1 cellular context compared by ENCODE assay signal in the genomic region with DNA sequence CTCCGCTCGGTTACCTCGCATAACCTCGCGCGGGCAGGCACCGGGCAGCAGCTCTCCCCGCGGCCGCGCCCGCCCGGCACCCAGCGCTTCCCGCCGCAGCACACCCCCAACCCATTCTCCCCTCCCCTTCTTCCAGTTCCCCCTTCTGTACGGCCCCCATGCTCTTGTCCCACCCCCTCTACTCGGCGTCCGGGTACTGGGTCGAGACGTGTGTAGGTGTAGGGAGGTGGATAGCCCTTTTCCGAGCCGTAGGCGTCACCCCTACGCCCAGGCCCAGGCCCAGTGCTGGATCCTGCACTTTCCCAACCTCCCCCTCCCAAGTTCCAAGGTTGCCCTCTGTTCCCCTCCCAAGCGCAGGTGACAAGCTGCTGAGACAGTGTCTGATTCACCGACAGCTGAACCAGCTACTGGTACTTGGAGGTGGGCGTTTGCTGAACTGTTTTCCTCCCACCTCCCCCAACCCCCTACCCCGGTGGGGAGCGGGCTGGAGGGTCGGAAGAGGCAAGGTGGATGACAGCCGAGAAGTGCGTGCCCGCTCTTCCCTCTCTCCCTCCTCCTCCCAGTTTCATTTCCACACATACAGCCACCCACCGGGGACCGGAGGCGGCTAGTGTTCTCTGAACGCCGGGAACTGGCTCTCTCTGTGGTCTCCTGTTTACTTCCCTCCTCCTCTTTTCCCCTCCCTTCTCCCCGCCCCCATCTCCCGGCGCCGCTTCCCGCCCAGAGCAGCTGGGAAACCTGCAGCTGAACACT.
TF ChIP-seq lines count a peak whose summit lies in the region.

No MANE protein-coding gene starts in this region.

TF ChIP-seq in A549, 52 proteins besides CTCF, POLR2A, EP300 and RAD21 (continued from another document):
- TF ChIP-seq, protein P1, sequence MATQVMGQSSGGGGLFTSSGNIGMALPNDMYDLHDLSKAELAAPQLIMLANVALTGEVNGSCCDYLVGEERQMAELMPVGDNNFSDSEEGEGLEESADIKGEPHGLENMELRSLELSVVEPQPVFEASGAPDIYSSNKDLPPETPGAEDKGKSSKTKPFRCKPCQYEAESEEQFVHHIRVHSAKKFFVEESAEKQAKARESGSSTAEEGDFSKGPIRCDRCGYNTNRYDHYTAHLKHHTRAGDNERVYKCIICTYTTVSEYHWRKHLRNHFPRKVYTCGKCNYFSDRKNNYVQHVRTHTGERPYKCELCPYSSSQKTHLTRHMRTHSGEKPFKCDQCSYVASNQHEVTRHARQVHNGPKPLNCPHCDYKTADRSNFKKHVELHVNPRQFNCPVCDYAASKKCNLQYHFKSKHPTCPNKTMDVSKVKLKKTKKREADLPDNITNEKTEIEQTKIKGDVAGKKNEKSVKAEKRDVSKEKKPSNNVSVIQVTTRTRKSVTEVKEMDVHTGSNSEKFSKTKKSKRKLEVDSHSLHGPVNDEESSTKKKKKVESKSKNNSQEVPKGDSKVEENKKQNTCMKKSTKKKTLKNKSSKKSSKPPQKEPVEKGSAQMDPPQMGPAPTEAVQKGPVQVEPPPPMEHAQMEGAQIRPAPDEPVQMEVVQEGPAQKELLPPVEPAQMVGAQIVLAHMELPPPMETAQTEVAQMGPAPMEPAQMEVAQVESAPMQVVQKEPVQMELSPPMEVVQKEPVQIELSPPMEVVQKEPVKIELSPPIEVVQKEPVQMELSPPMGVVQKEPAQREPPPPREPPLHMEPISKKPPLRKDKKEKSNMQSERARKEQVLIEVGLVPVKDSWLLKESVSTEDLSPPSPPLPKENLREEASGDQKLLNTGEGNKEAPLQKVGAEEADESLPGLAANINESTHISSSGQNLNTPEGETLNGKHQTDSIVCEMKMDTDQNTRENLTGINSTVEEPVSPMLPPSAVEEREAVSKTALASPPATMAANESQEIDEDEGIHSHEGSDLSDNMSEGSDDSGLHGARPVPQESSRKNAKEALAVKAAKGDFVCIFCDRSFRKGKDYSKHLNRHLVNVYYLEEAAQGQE (IDR thresholded peaks at IDR 0.05), result 0 out of 2 replicates have a peak, but pooled peaks have one; percentile 22
- TF ChIP-seq, protein P2, sequence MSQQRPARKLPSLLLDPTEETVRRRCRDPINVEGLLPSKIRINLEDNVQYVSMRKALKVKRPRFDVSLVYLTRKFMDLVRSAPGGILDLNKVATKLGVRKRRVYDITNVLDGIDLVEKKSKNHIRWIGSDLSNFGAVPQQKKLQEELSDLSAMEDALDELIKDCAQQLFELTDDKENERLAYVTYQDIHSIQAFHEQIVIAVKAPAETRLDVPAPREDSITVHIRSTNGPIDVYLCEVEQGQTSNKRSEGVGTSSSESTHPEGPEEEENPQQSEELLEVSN (IDR thresholded peaks at IDR 0.05; ENCODE audit: borderline replicate concordance, low read depth), result peak; percentile 58; the same call in 1 of the 2 replicates
- peak; percentile 86; the same call in 1 of the 2 replicates for TF ChIP-seq FOSB (CRISPR knock-in tag; IDR thresholded peaks at IDR 0.05)
